In genomic region chr14:81264011-81264410, GRCh38 we compare ENCODE assay signal across 21 cellular contexts.
"Had no signal": no experiment of that assay in that cellular context is flagged by ENCODE, and none has a peak within 500 bp of the region (broad histone marks: within the 10 kb centered on the region; RNA-seq: fewer than 3 reads in every experiment).

No MANE protein-coding gene starts in this region.

- H3K4me3 Mint-ChIP-seq: activated CD4-positive, alpha-beta memory T cell treated with anti-CD3 and anti-CD28 coated beads, Interleukin-2, amount 10 ng/mL, durations not matched to agents 7 days and 5 days; activated CD4-positive, alpha-beta T cell treated with anti-CD3 and anti-CD28 coated beads, Interleukin-2, amount 10 ng/mL, durations not matched to agents 24 days and 14 days; activated CD8-positive, alpha-beta memory T cell treated with anti-CD3 and anti-CD28 coated beads, Interleukin-2, amount 10 ng/mL, durations not matched to agents 7 days and 5 days; activated naive CD8-positive, alpha-beta T cell treated with anti-CD3 and anti-CD28 coated beads, Interleukin-2, amount 50 U/mL, for 24 hours; mesothelial cell of epicardium; naive thymus-derived CD8-positive, alpha-beta T cell had no signal

- H3K27ac Mint-ChIP-seq: activated CD4-positive, alpha-beta memory T cell treated with anti-CD3 and anti-CD28 coated beads, Interleukin-2, amount 10 ng/mL, durations not matched to agents 7 days and 5 days; activated CD4-positive, alpha-beta T cell treated with anti-CD3 and anti-CD28 coated beads, Interleukin-2, amount 10 ng/mL, durations not matched to agents 24 days and 14 days; activated CD8-positive, alpha-beta memory T cell treated with anti-CD3 and anti-CD28 coated beads, Interleukin-2, amount 10 ng/mL, durations not matched to agents 7 days and 5 days; activated naive CD8-positive, alpha-beta T cell treated with anti-CD3 and anti-CD28 coated beads, Interleukin-2, amount 50 U/mL, for 24 hours; mesothelial cell of epicardium; naive thymus-derived CD8-positive, alpha-beta T cell had no signal

- H3K4me3 ChIP-seq: cardiac muscle cell, lung, pancreas, upper lobe of right lung had no signal

- ATAC-seq: activated CD4-positive, CD25-positive, alpha-beta regulatory T cell treated with anti-CD3 and anti-CD28 coated beads, Interleukin-2, amount 50 U/mL, for 24 hours; activated CD8-positive, alpha-beta memory T cell treated with anti-CD3 and anti-CD28 coated beads, Interleukin-2, amount 10 ng/mL, durations not matched to agents 7 days and 5 days; activated naive CD8-positive, alpha-beta T cell treated with anti-CD3 and anti-CD28 coated beads, Interleukin-2, amount 50 U/mL, for 24 hours; foreskin keratinocyte; left lobe of liver; naive thymus-derived CD8-positive, alpha-beta T cell; pancreas; right cardiac atrium; stimulated activated naive CD8-positive, alpha-beta T cell treated with anti-CD3 and anti-CD28 coated beads, Interleukin-15, Interleukin-2, amounts not matched to agents 100 U/mL and 50 U/mL, for 24 hours; upper lobe of right lung had no signal

- H3K9me3 Mint-ChIP-seq: activated CD4-positive, alpha-beta memory T cell treated with anti-CD3 and anti-CD28 coated beads, Interleukin-2, amount 10 ng/mL, durations not matched to agents 7 days and 5 days; activated CD4-positive, alpha-beta T cell treated with anti-CD3 and anti-CD28 coated beads, Interleukin-2, amount 10 ng/mL, durations not matched to agents 24 days and 14 days; activated naive CD8-positive, alpha-beta T cell treated with anti-CD3 and anti-CD28 coated beads, Interleukin-2, amount 50 U/mL, for 24 hours; mesothelial cell of epicardium; naive thymus-derived CD8-positive, alpha-beta T cell had no signal

- H3K27ac ChIP-seq: cardiac muscle cell, foreskin keratinocyte, pancreas, upper lobe of right lung had no signal

- H3K4me1 ChIP-seq: pancreas, upper lobe of right lung had no signal

- H3K36me3 ChIP-seq: cardiac muscle cell, pancreas, upper lobe of right lung had no signal

- H3K27me3 ChIP-seq: cardiac muscle cell, foreskin keratinocyte, pancreas, upper lobe of right lung had no signal

- H3K36me3 Mint-ChIP-seq: activated CD8-positive, alpha-beta memory T cell treated with anti-CD3 and anti-CD28 coated beads, Interleukin-2, amount 10 ng/mL, durations not matched to agents 7 days and 5 days; naive thymus-derived CD8-positive, alpha-beta T cell had no signal

- DNase-seq: activated CD4-positive, alpha-beta memory T cell treated with anti-CD3 and anti-CD28 coated beads, Interleukin-2, amount 10 ng/mL, durations not matched to agents 7 days and 5 days; activated CD4-positive, alpha-beta T cell treated with anti-CD3 and anti-CD28 coated beads, Interleukin-2, amount 10 ng/mL, durations not matched to agents 24 days and 14 days; activated CD8-positive, alpha-beta memory T cell treated with anti-CD3 and anti-CD28 coated beads, Interleukin-2, amount 10 ng/mL, durations not matched to agents 7 days and 5 days; activated effector memory CD4-positive, alpha-beta T cell treated with anti-CD3 and anti-CD28 coated beads, Interleukin-2, amount 50 U/mL, for 16 hours; activated naive CD4-positive, alpha-beta T cell treated with anti-CD3 and anti-CD28 coated beads, Interleukin-2, amount 50 U/mL, for 16 hours; activated naive CD8-positive, alpha-beta T cell treated with anti-CD3 and anti-CD28 coated beads, Interleukin-2, amount 50 U/mL, for 24 hours; activated T-cell treated with anti-CD3 and anti-CD28 coated beads for 4 hours; cortex of kidney; effector CD4-positive, alpha-beta T cell; foreskin keratinocyte; naive thymus-derived CD8-positive, alpha-beta T cell; pancreas; right cardiac atrium; stimulated activated CD4-positive, alpha-beta T cell treated with anti-CD3 and anti-CD28 coated beads, Interleukin-4, amount 100 ng/mL, for 4 hours; stimulated activated naive CD8-positive, alpha-beta T cell treated with anti-CD3 and anti-CD28 coated beads, Interleukin-15, Interleukin-2, amounts not matched to agents 100 U/mL and 50 U/mL, for 24 hours; upper lobe of right lung had no signal

- H3K9me3 ChIP-seq: pancreas, upper lobe of right lung had no signal
